Comparison of ENCODE assay signal across 22 cellular contexts in the genomic region with DNA sequence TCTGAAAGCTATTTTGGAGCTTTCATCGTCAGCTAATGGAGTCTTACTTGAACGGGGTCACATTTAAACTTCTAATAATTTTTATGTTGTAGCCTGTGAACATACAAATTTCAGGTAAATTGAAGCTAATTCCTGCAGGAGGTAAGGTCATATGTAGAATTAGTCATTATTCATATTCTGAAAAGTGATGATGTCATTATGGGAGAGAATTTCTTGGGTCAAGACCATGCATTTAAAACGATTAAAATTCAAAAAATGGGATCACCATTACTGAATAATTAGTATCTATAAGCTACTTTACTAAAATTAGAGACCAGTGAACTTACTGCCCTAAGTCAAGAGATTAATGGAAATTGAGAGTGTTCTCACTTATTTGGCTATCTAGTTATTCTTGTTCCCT.
DNase-seq lines count a peak whose midpoint lies in the region; ATAC-seq, FAIRE-seq and TF ChIP-seq lines count a peak whose summit lies in the region.
"Had no signal": no experiment of that assay in that cellular context is flagged by ENCODE, and none has a peak within 500 bp of the region (broad histone marks: within the 10 kb centered on the region; RNA-seq: fewer than 3 reads in every experiment).

No MANE protein-coding gene starts in this region.

- BruUV-seq in HepG2 (replicated peaks; lab: Mats Ljungman, UMichigan) (no TSS peak), GM12878 (replicated peaks; lab: Mats Ljungman, UMichigan) (no TSS peak)

- in situ Hi-C loops in HepG2 (cut with HindIII; ENCODE audit: extremely low pct_ligation_motif_present, low pct_unique_long_range_greater_than_20kb) (no loop called here), GM12878 (cut with MboI) (no loop called here)

- TF ChIP-seq CTCF in HepG2 (CRISPR knock-in tag; IDR thresholded peaks at IDR 0.05) (no peak), right lobe of liver (IDR thresholded peaks at IDR 0.05) (no peak), GM12878 (IDR thresholded peaks at IDR 0.05 in 2 of 3, conservative IDR thresholded peaks at IDR 0.05 in 1 of 3; ENCODE audit: control insufficient read depth in 2 of 3, extremely low read depth in 1 of 3, insufficient read depth in 1 of 3, low read depth in 3 of 3, low read length in 3 of 3) (no peak)

- no peak overlapping the region for H3K4me3 Mint-ChIP-seq in activated T-helper 1 cell treated with anti-CD3 and anti-CD28 coated beads, Interleukin-12 subunit alpha, Interleukin-12 subunit beta, Interleukin-2, Interleukin-4 antibody, amounts not matched to agents 30 ng/mL and 10 ng/mL and 1 ng/mL, durations not matched to agents 14 hours and 24 hours and 36 hours
- H3K4me3 Mint-ChIP-seq: B cell; CD4-positive, alpha-beta memory T cell; CD8-positive, alpha-beta memory T cell had no signal

- H3K27ac Mint-ChIP-seq in activated T-helper 1 cell treated with anti-CD3 and anti-CD28 coated beads, Interleukin-12 subunit alpha, Interleukin-12 subunit beta, Interleukin-2, Interleukin-4 antibody, amounts not matched to agents 30 ng/mL and 10 ng/mL and 1 ng/mL, durations not matched to agents 14 hours and 24 hours and 36 hours, result no peak overlapping the region
- H3K27ac Mint-ChIP-seq: B cell; CD4-positive, alpha-beta memory T cell; CD8-positive, alpha-beta memory T cell had no signal

- H3K4me3 ChIP-seq in HepG2 (replicated peaks in 1 of 3; ENCODE audit: insufficient read depth in 1 of 3, low read depth in 2 of 3, low read length in 3 of 3) (no peak overlapping the region), right lobe of liver (no peak overlapping the region), GM12878 (no peak overlapping the region)
- H3K4me3 ChIP-seq: A549; BLaER1 treated with 17β-estradiol and CSF1 and Interleukin-3, amounts not matched to agents 10 nM and 100 nM had no signal

- H3K27ac ChIP-seq in HepG2 (ENCODE audit: extremely low read length, insufficient read depth, low read length) (no peak overlapping the region), right lobe of liver (no peak overlapping the region), GM12878 (ENCODE audit: control insufficient read depth, insufficient read depth) (no peak overlapping the region)
- H3K27ac ChIP-seq: 22Rv1; A549; BLaER1 treated with 17β-estradiol and CSF1 and Interleukin-3, amounts not matched to agents 10 nM and 100 nM; C4-2B had no signal

- ATAC-seq in HepG2 (no peak), right lobe of liver (no peak), GM12878 (no peak)
- ATAC-seq: A549 had no signal

- POLR2A ChIA-PET in HepG2 (lab: Yijun Ruan, JAX) (no interaction called here), GM12878 (lab: Charles Lee) (no interaction called here)

- H3K9me3 ChIP-seq in HepG2 (ENCODE audit: low read length) (no peaks in the 10 kb centered on the region; the same call in 1 of the 2 replicates), right lobe of liver (no peaks in the 10 kb centered on the region), GM12878 (replicated peaks; ENCODE audit: control insufficient read depth, insufficient read depth, low read length) (no peaks in the 10 kb centered on the region)
- H3K9me3 ChIP-seq: A549; BLaER1 treated with 17β-estradiol and CSF1 and Interleukin-3, amounts not matched to agents 10 nM and 100 nM had no signal

- H3K4me2 ChIP-seq in HepG2 (ENCODE audit: low read depth, low read length) (no peak overlapping the region), GM12878 (ENCODE audit: control insufficient read depth, insufficient read depth) (no peak overlapping the region)
- H3K4me2 ChIP-seq: A549; BLaER1 treated with 17β-estradiol and CSF1 and Interleukin-3, amounts not matched to agents 10 nM and 100 nM had no signal

- H2AFZ ChIP-seq in HepG2 (ENCODE audit: low read length), result no peak overlapping the region
- no peak overlapping the region for H2AFZ ChIP-seq in GM12878 (ENCODE audit: control insufficient read depth, low read depth, low read length)

- intact Hi-C loops in HepG2 (cut with micrococcal nuclease; ENCODE audit: unreplicated experiment), result no loop called here
- intact Hi-C loops in right lobe of liver (cut with DNase I), result no loop called here
- intact Hi-C loops in GM12878 (cut with micrococcal nuclease; ENCODE audit: unreplicated experiment), result no loop called here
- intact Hi-C loops in activated T-helper 1 cell treated with anti-CD3 and anti-CD28 coated beads, Interleukin-12 subunit alpha, Interleukin-12 subunit beta, Interleukin-2, Interleukin-4 antibody, amounts not matched to agents 30 ng/mL and 10 ng/mL and 1 ng/mL, durations not matched to agents 14 hours and 24 hours and 36 hours (cut with micrococcal nuclease), result no loop called here

- DNase-seq in HepG2 (ENCODE audit: low spot score), result no peak
- DNase-seq in right lobe of liver, result no peak
- DNase-seq in GM12878 (ENCODE audit: low read depth, low spot score), result no peak
- DNase-seq in activated T-helper 1 cell treated with anti-CD3 and anti-CD28 coated beads, Interleukin-12 subunit alpha, Interleukin-12 subunit beta, Interleukin-2, Interleukin-4 antibody, amounts not matched to agents 30 ng/mL and 10 ng/mL and 1 ng/mL, durations not matched to agents 14 hours and 24 hours and 36 hours (ENCODE audit: low spot score), result no peak
- no peak for DNase-seq in NCI-H2107 (lab: John Stamatoyannopoulos, UW)
- DNase-seq: AML-193; CD4-positive, alpha-beta memory T cell; CD8-positive, alpha-beta memory T cell; COR-L47; DMS 273 treated with DMSO at 0.1 percent for 48 hours; DMS153; DMS79; DND-41; EL; GDM1 had no signal

- CTCF ChIA-PET in HepG2 (lab: Yijun Ruan, JAX; ENCODE audit: low intra/inter-chr PET ratio, low total read pairs), result no interaction called here
- CTCF ChIA-PET in GM12878 (lab: Yijun Ruan, JAX), result interaction anchor here (0.6 to 1.4 kb wide), 2 partner anchors 21 to 38 kb away, joined by 4 to 6 read pairs; no protein-coding TSS in a partner anchor

- no peaks in the 10 kb centered on the region for H3K27me3 Mint-ChIP-seq in activated T-helper 1 cell treated with anti-CD3 and anti-CD28 coated beads, Interleukin-12 subunit alpha, Interleukin-12 subunit beta, Interleukin-2, Interleukin-4 antibody, amounts not matched to agents 30 ng/mL and 10 ng/mL and 1 ng/mL, durations not matched to agents 14 hours and 24 hours and 36 hours (ENCODE audit: insufficient read depth)
- H3K27me3 Mint-ChIP-seq: B cell; CD4-positive, alpha-beta memory T cell; CD8-positive, alpha-beta memory T cell had no signal

- RAD21 ChIA-PET in GM12878 (lab: Charles Lee; ENCODE audit: unreplicated experiment), result interaction anchor here (0.5 to 1.2 kb wide), 3 partner anchors 14 to 87 kb away, joined by 3 to 4 read pairs (median 3); no protein-coding TSS in a partner anchor

- H3K79me2 ChIP-seq in HepG2 (ENCODE audit: insufficient read depth, low read length) (no peaks in the 10 kb centered on the region), GM12878 (ENCODE audit: control insufficient read depth, insufficient read depth, low read length) (no peaks in the 10 kb centered on the region)

- no peaks in the 10 kb centered on the region for H3K4me1 ChIP-seq in HepG2 (ENCODE audit: insufficient read depth, low read length)
- no peaks in the 10 kb centered on the region for H3K4me1 ChIP-seq in right lobe of liver
- no peaks in the 10 kb centered on the region for H3K4me1 ChIP-seq in GM12878 (ENCODE audit: control insufficient read depth, insufficient read depth, low read length)
- H3K4me1 ChIP-seq: A549; BLaER1 treated with 17β-estradiol and CSF1 and Interleukin-3, amounts not matched to agents 10 nM and 100 nM had no signal

- H3K27me3 ChIP-seq in HepG2 (ENCODE audit: control insufficient read depth in 1 of 2, insufficient read depth in 2 of 2, low read length in 2 of 2) (no peaks in the 10 kb centered on the region), right lobe of liver (no peaks in the 10 kb centered on the region), GM12878 (replicated peaks in 1 of 2; ENCODE audit: control insufficient read depth in 2 of 2, insufficient read depth in 2 of 2, low read length in 1 of 2) (no peaks in the 10 kb centered on the region)
- H3K27me3 ChIP-seq: BLaER1 treated with 17β-estradiol and CSF1 and Interleukin-3, amounts not matched to agents 10 nM and 100 nM had no signal

- no peaks in the 10 kb centered on the region for H3K4me1 Mint-ChIP-seq in activated T-helper 1 cell treated with anti-CD3 and anti-CD28 coated beads, Interleukin-12 subunit alpha, Interleukin-12 subunit beta, Interleukin-2, Interleukin-4 antibody, amounts not matched to agents 30 ng/mL and 10 ng/mL and 1 ng/mL, durations not matched to agents 14 hours and 24 hours and 36 hours (ENCODE audit: low read depth)
- H3K4me1 Mint-ChIP-seq: B cell; CD4-positive, alpha-beta memory T cell; CD8-positive, alpha-beta memory T cell had no signal

- FAIRE-seq in HepG2 (lab: Jason Lieb, UNC) (no peak), GM12878 (lab: Jason Lieb, UNC) (no peak)
- FAIRE-seq: A549, GM12891, GM19239 had no signal

- TF ChIP-seq EP300 in HepG2 (IDR thresholded peaks at IDR 0.05; ENCODE audit: low read depth in 2 of 2, low read length in 2 of 2) (no peak), HepG2 (CRISPR knock-in tag; IDR thresholded peaks at IDR 0.05; ENCODE audit: borderline replicate concordance) (no peak), GM12878 (IDR thresholded peaks at IDR 0.05; ENCODE audit: borderline replicate concordance in 1 of 2, control insufficient read depth in 1 of 2, low read depth in 2 of 2, low read length in 2 of 2) (no peak)

- H3K36me3 ChIP-seq in HepG2 (replicated peaks in 1 of 2; ENCODE audit: control insufficient read depth in 1 of 2, insufficient read depth in 2 of 2, low read length in 2 of 2) (no peaks in the 10 kb centered on the region), right lobe of liver (no peaks in the 10 kb centered on the region), GM12878 (ENCODE audit: control insufficient read depth in 2 of 2, insufficient read depth in 2 of 2, low read length in 1 of 2) (no peaks in the 10 kb centered on the region)
- H3K36me3 ChIP-seq: BLaER1 treated with 17β-estradiol and CSF1 and Interleukin-3, amounts not matched to agents 10 nM and 100 nM had no signal

- WGBS in HepG2 (ENCODE audit: low lambda C conversion rate), result 28% methylated on average over 3 of the region's 3 CpGs
- 37% methylated on average over 3 of the region's 3 CpGs for WGBS in right lobe of liver (ENCODE audit: insufficient coverage, low coverage, low lambda C conversion rate, missing lambda C conversion rate)
- 18% methylated on average over 3 of the region's 3 CpGs for WGBS in GM12878 (ENCODE audit: insufficient coverage, insufficient replicate concordance, low lambda C conversion rate, missing lambda C conversion rate)

- SMC1A ChIA-PET in GM12878 (lab: Charles Lee; ENCODE audit: uncharacterized antibody, unreplicated experiment), result interaction anchor here (0.7 to 1.6 kb wide), 10 partner anchors 9 to 39 kb away, joined by 3 to 6 read pairs (median 3); no protein-coding TSS in a partner anchor

- H3K36me3 Mint-ChIP-seq in activated T-helper 1 cell treated with anti-CD3 and anti-CD28 coated beads, Interleukin-12 subunit alpha, Interleukin-12 subunit beta, Interleukin-2, Interleukin-4 antibody, amounts not matched to agents 30 ng/mL and 10 ng/mL and 1 ng/mL, durations not matched to agents 14 hours and 24 hours and 36 hours (ENCODE audit: low read depth), result no peaks in the 10 kb centered on the region
- H3K36me3 Mint-ChIP-seq: CD4-positive, alpha-beta memory T cell; CD8-positive, alpha-beta memory T cell had no signal

- TF ChIP-seq RAD21 in HepG2 (CRISPR knock-in tag; IDR thresholded peaks at IDR 0.05) (no peak), GM12878 (IDR thresholded peaks at IDR 0.05; ENCODE audit: insufficient read depth, low read depth, low read length) (no peak)

- TF ChIP-seq POLR2A in HepG2 (IDR thresholded peaks at IDR 0.05; ENCODE audit: insufficient read depth in 1 of 2, low read depth in 2 of 2, low read length in 2 of 2) (no peak), right lobe of liver (IDR thresholded peaks at IDR 0.05) (no peak), GM12878 (IDR thresholded peaks at IDR 0.05; ENCODE audit: low read depth, low read length) (no peak)

- H4K20me1 ChIP-seq in HepG2 (ENCODE audit: insufficient read depth, low read length) (no peaks in the 10 kb centered on the region), GM12878 (ENCODE audit: control insufficient read depth, insufficient read depth) (no peaks in the 10 kb centered on the region)
- H4K20me1 ChIP-seq: BLaER1 treated with 17β-estradiol and CSF1 and Interleukin-3, amounts not matched to agents 10 nM and 100 nM had no signal

- no peak overlapping the region for H3K9ac ChIP-seq in HepG2 (ENCODE audit: insufficient read depth, low read depth, low read length)
- no peak overlapping the region for H3K9ac ChIP-seq in GM12878 (ENCODE audit: control insufficient read depth, insufficient read depth, low read length)
- H3K9ac ChIP-seq: BLaER1 treated with 17β-estradiol and CSF1 and Interleukin-3, amounts not matched to agents 10 nM and 100 nM had no signal

- H3K9me3 Mint-ChIP-seq in activated T-helper 1 cell treated with anti-CD3 and anti-CD28 coated beads, Interleukin-12 subunit alpha, Interleukin-12 subunit beta, Interleukin-2, Interleukin-4 antibody, amounts not matched to agents 30 ng/mL and 10 ng/mL and 1 ng/mL, durations not matched to agents 14 hours and 24 hours and 36 hours, result no peaks in the 10 kb centered on the region
